In the genomic region with DNA sequence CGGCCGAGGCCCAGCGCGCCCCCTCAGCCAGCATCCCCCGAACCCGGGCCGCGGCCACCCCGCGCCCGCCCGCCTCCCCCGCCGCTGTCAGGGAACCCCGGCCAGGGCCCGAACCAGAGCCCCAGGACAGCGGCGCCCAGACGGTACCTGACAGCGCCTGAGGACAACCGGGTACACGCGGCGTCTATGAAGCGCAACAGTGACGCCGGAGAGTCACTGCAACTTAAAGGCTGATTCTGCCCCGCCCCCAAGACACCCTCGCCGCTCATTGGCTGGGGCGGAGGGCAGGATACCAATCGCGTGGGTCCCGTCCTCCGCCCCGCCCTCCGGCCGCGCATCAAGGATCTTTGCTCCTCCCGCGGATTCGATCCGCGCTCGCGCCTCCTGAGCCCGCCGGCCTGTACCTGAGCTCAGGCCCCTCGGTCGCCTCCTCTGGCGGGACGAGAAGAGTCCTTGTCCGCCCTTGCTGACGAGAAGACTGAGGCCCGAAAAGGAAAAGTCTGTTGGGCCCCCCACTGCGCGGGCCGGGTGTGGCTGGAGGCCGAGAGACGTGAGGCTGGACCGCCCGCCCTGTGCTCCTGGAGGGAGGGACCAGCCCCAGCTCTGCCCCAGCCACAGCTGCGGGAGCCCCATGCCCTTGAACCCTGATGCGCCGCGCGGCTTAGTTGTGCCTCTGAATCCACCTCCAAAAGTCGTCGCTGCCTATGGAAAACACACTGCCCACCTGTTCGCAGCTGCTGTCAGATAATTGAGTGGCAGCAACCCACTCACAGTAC, we compare ENCODE assay signal across 8 cellular contexts. TPM values are rescaled to one million over a fixed set of nuclear protein-coding genes. Genes with fewer than 3 reads are reported as not detected.
A peak's percentile ranks its signal among the peaks of the same experiment; 100 is the strongest.
DNase-seq lines count a peak whose midpoint lies in the region; ATAC-seq, FAIRE-seq and TF ChIP-seq lines count a peak whose summit lies in the region.

Gene OAT, minus strand, starts transcription at position 198 of the 776 bp plus-strand sequence. CDS start 6,752 bp downstream, outside the sequence.

- peak within 1 kb of the TSS; percentile 79 for H3K9ac ChIP-seq in endothelial cell of umbilical vein (replicated peaks; ENCODE audit: extremely low read depth, insufficient read depth, low read length)

- H3K27ac ChIP-seq in endothelial cell of umbilical vein (ENCODE audit: insufficient read depth, low read depth, low read length), result peak within 1 kb of the TSS; percentile 55

- TF ChIP-seq CTCF in D721Med (IDR thresholded peaks at IDR 0.05; ENCODE audit: insufficient read depth, missing control alignments), result peak; percentile 14
- peak in 1 of 2 donors; percentile 31 for TF ChIP-seq CTCF in endothelial cell of umbilical vein (IDR thresholded peaks at IDR 0.05; ENCODE audit: extremely low read depth in 1 of 2, insufficient read depth in 1 of 2, low read depth in 1 of 2, low read length in 2 of 2)

- H3K27me3 ChIP-seq in endothelial cell of umbilical vein (ENCODE audit: control insufficient read depth in 2 of 2, insufficient read depth in 2 of 2, low read length in 2 of 2), result peaks cover 0 to 6% of the 10 kb centered on the region in 2 experiments

- peak within 1 kb of the TSS; percentile 61 for H3K4me2 ChIP-seq in endothelial cell of umbilical vein (ENCODE audit: insufficient read depth, low read length)

- no peaks in the 10 kb centered on the region for H4K20me1 ChIP-seq in endothelial cell of umbilical vein (replicated peaks; ENCODE audit: control insufficient read depth, extremely low read depth, insufficient read depth, low read length)

- FAIRE-seq in D721Med (lab: Jason Lieb, UNC) (no peak), endothelial cell of umbilical vein (lab: Jason Lieb, UNC) (peak; percentile 92)

- peak; percentile 73 for DNase-seq in D721Med (ENCODE audit: insufficient read length, low spot score)
- peak; percentile 84 for DNase-seq in HuH-7.5 (ENCODE audit: low spot score)
- peak; percentile 37 for DNase-seq in OCI-M2 (lab: John Stamatoyannopoulos, UW; ENCODE audit: unreplicated experiment)
- DNase-seq in activated T-cell treated with anti-CD3 and anti-CD28 coated beads for 24 hours (ENCODE audit: low read depth), result peak; percentile 94
- peak; percentile 96 for DNase-seq in endothelial cell of umbilical vein (ENCODE audit: low read depth, low spot score)
- peak; percentile 96 for DNase-seq in midbrain (lab: John Stamatoyannopoulos, UW)
- DNase-seq in stimulated activated CD8-positive, alpha-beta memory T cell treated with anti-CD3 and anti-CD28 coated beads, Interleukin-15, amount 100 ng/mL, for 48 hours (ENCODE audit: low read depth in 2 of 2), result peak; percentile 92 to 93

- no peaks in the 10 kb centered on the region for H3K9me1 ChIP-seq in endothelial cell of umbilical vein (replicated peaks; ENCODE audit: control insufficient read depth, extremely low read depth, insufficient read depth, low read length)

- peaks cover 2% of the 10 kb centered on the region for H3K4me1 ChIP-seq in endothelial cell of umbilical vein (ENCODE audit: control insufficient read depth, extremely low read depth, insufficient read depth, low read length)

- H3K9me3 ChIP-seq in endothelial cell of umbilical vein (replicated peaks; ENCODE audit: control insufficient read depth, insufficient read depth, low read length), result no peaks in the 10 kb centered on the region

- intact Hi-C loops in endothelial cell of umbilical vein (cut with micrococcal nuclease), result loop anchor here (1.0 to 10.0 kb wide), 5 partner anchors 42 to 1954 kb away; partner anchors contain the start of genes BUB3, FAM53B, HTRA1 and LHPP

- no peaks in the 10 kb centered on the region for H3K36me3 ChIP-seq in endothelial cell of umbilical vein (ENCODE audit: control insufficient read depth in 2 of 2, extremely low read depth in 1 of 2, insufficient read depth in 2 of 2, low read length in 2 of 2)

- peak; percentile 97 for ATAC-seq in GM21526 (IDR thresholded peaks at IDR 0.05; ENCODE audit: low FRiP score, unreplicated experiment)

- BruUV-seq in endothelial cell of umbilical vein (replicated peaks; lab: Mats Ljungman, UMichigan), result no TSS peak

- POLR2A ChIA-PET in endothelial cell of umbilical vein (lab: Charles Lee), result interaction anchor here (0.6 to 0.8 kb wide), 5 partner anchors 9 to 558 kb away, joined by 3 to 10 read pairs (median 4); partner anchors contain the start of gene LHPP

- H3K79me2 ChIP-seq in endothelial cell of umbilical vein (ENCODE audit: control insufficient read depth, insufficient read depth, low read length), result peaks cover 35% of the 10 kb centered on the region

- TF ChIP-seq POLR2A in endothelial cell of umbilical vein (IDR thresholded peaks at IDR 0.05; ENCODE audit: low read depth, low read length), result peak; percentile 99

- peak within 1 kb of the TSS; percentile 92 for H2AFZ ChIP-seq in endothelial cell of umbilical vein (ENCODE audit: low read depth, low read length)

- CTCF ChIA-PET in endothelial cell of umbilical vein (lab: Charles Lee), result interaction anchor here (1.2 to 3.9 kb wide), 3 partner anchors 15 to 424 kb away, joined by 5 to 20 read pairs (median 16); no protein-coding TSS in a partner anchor

- peak within 1 kb of the TSS; percentile 75 to 86 (median 77) for H3K4me3 ChIP-seq in endothelial cell of umbilical vein (replicated peaks in 1 of 3; ENCODE audit: insufficient read depth in 1 of 3, low read depth in 1 of 3, low read length in 3 of 3)

- dilution Hi-C loops in endothelial cell of umbilical vein (cut with MboI; ENCODE audit: extremely low pct_ligation_motif_present, low sequenced_read_pairs), result no loop called here

TF ChIP-seq in endothelial cell of umbilical vein, 7 proteins besides CTCF, POLR2A, EP300 and RAD21:
- TF ChIP-seq MAX (IDR thresholded peaks at IDR 0.05; ENCODE audit: insufficient read depth, insufficient read length) (peak; percentile 3), MYC (IDR thresholded peaks at IDR 0.05; ENCODE audit: low read depth, low read length) (no peak), JUN (IDR thresholded peaks at IDR 0.05; ENCODE audit: borderline replicate concordance, insufficient read depth, insufficient read length, low read depth) (no peak), GATA2 (IDR thresholded peaks at IDR 0.05; ENCODE audit: insufficient read depth, insufficient read length, low read depth, low read length) (no peak), FOS (IDR thresholded peaks at IDR 0.05; ENCODE audit: borderline replicate concordance, insufficient read depth, low read length) (no peak), POLR2AphosphoS5 (IDR thresholded peaks at IDR 0.05; ENCODE audit: insufficient read depth, low read depth, low read length) (peak; percentile 98), EZH2 (IDR thresholded peaks at IDR 0.05; ENCODE audit: borderline replicate concordance, low read depth, low read length, severe bottlenecking) (peak; percentile 43)

RNA-seq across cellular contexts. Expression of gene OAT, which starts in this region (rescaled TPM):
- total RNA-seq in endothelial cell of umbilical vein, result 90.1 and 90.8 TPM in 2 replicates
- polyA plus RNA-seq in endothelial cell of umbilical vein, result 56.5 and 69.9 TPM in 2 replicates
- 76.8 and 77.8 TPM in 2 replicates for polyA plus RNA-seq in endothelial cell of umbilical vein (2011; cell fraction: cytosol; rRNA removed)
- 47.5 and 64.4 TPM in 2 replicates for polyA plus RNA-seq in endothelial cell of umbilical vein (2011; cell fraction: nucleus; rRNA removed)
- 122 and 125 TPM in 2 replicates for polyA plus RNA-seq in endothelial cell of umbilical vein (2012)
- 90.8 and 95.9 TPM in 2 replicates for polyA minus RNA-seq in endothelial cell of umbilical vein
- 13.0 TPM for polyA minus RNA-seq in endothelial cell of umbilical vein (2011; cell fraction: cytosol; rRNA and poly(A)+ RNA removed)
- polyA minus RNA-seq in endothelial cell of umbilical vein (2011; cell fraction: nucleus; rRNA and poly(A)+ RNA removed), result 28.3 and 31.5 TPM in 2 replicates

Comparison
In these comparisons a context has a peak if more than half of its experiments do, and no peak if none do; other contexts are left out.
1. Peak in every context shown above with its lines: DNase-seq, ATAC-seq, H3K4me3 ChIP-seq and H3K27ac ChIP-seq.
2. DNase-seq: peak in every context shown above with its lines; median percentile 96 in endothelial cell of umbilical vein; 96 in midbrain; 94 in activated T-cell treated with anti-CD3 and anti-CD28 coated beads for 24 hours; 92 in stimulated activated CD8-positive, alpha-beta memory T cell treated with anti-CD3 and anti-CD28 coated beads, Interleukin-15, amount 100 ng/mL, for 48 hours; 84 in HuH-7.5; 73 in D721Med; 37 in OCI-M2.